ENCODE assay signal across 10 cellular contexts in the genomic region with DNA sequence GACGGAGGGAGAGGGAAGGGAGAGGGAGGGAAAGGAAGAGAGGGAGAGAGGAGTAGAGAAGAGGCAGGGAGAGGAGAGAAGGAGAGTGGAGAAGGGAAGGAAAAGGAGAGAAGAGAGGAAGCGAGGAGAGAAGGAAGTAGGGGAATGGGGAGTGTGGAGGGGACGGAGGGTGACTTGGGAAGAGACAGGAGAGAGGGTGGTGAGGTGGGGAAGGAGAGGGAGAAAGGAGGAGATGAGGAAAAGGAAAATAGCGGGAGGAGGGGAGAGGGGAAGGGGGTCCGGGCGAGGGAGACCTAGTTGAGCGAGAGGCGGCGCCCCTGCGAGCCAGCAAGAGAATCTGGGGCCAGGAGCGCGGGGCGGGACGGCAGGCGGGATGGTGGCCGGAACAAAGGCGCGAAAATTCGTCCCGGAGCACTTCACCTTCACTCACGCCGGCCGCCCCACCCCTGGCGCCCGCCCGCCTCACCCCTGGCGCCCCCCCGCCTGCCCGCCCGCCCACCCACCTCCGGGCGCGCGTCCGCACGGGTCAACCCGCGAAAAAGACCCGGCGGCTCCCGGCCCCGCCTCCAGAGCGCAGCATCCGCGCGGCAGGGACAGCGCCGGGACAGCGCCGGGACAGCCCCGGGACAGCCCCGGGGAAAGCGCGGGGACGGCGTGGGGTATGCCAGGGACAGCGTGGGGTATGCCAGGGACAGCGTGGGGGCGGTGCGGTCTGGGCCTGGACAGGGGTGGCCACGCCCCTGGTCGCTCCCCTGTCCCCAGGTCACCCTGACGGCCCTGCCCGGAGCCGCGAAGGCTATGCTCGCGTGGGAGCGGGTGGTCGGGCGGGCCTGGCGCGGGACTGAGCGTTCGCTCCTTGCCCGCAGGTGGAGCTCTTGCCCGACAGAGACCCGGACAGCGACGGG. TPM values are rescaled to one million over a fixed set of nuclear protein-coding genes. Genes with fewer than 3 reads are reported as not detected.
DNase-seq lines count a peak whose midpoint lies in the region; ATAC-seq and TF ChIP-seq lines count a peak whose summit lies in the region.
"Had no signal": no experiment of that assay in that cellular context is flagged by ENCODE, and none has a peak within 500 bp of the region (broad histone marks: within the 10 kb centered on the region; RNA-seq: fewer than 3 reads in every experiment).

No MANE protein-coding gene starts in this region.

- CTCF ChIA-PET in WTC11 (lab: Charles Lee) = interaction anchor here (0.6 to 1.2 kb wide), 2 partner anchors 117 to 178 kb away, joined by 3 read pairs; no protein-coding TSS in a partner anchor

- ATAC-seq in WTC11 = peak; percentile 67
- peak; percentile 70 for ATAC-seq in left colon
- ATAC-seq in HG02885 (IDR thresholded peaks at IDR 0.05; ENCODE audit: poor library complexity, unreplicated experiment) = no peak
- ATAC-seq in GM19467 (IDR thresholded peaks at IDR 0.05; ENCODE audit: unreplicated experiment) = no peak

- peak; percentile 7 for DNase-seq in stimulated activated CD4-positive, alpha-beta T cell treated with anti-CD3 and anti-CD28 coated beads, Interleukin-15, amount 100 ng/mL, for 24 hours
- no peak for DNase-seq in stimulated activated CD4-positive, alpha-beta T cell treated with anti-CD3 and anti-CD28 coated beads, Interleukin-4, amount 100 ng/mL, for 24 hours
- DNase-seq in WTC11 (ENCODE audit: low spot score) = peak; percentile 83
- peak in 1 of 2 donors; percentile 32 for DNase-seq in left colon
- DNase-seq in NCI-H128 (lab: John Stamatoyannopoulos, UW; ENCODE audit: unreplicated experiment) = no peak
- DNase-seq in GM19240 (ENCODE audit: insufficient read length, low spot score) = no peak
- DNase-seq: CD4-positive, CD25-positive, alpha-beta regulatory T cell had no signal

- POLR2A ChIA-PET in WTC11 (lab: Charles Lee) = no interaction called here

- peaks cover 27% of the 10 kb centered on the region for H3K4me1 Mint-ChIP-seq in WTC11

- H3K36me3 Mint-ChIP-seq in WTC11 = no peaks in the 10 kb centered on the region
- H3K36me3 Mint-ChIP-seq: CD4-positive, CD25-positive, alpha-beta regulatory T cell had no signal

- H3K27me3 Mint-ChIP-seq in WTC11 (ENCODE audit: low read depth) = peaks cover 51% of the 10 kb centered on the region

- H3K9me3 Mint-ChIP-seq in WTC11 = no peaks in the 10 kb centered on the region

- intact Hi-C loops in left colon (cut with DNase I, micrococcal nuclease) = no loop called here

- H3K27ac Mint-ChIP-seq in WTC11 = no peak overlapping the region
- H3K27ac Mint-ChIP-seq: CD4-positive, CD25-positive, alpha-beta regulatory T cell had no signal

- no peak; the same call in 1 of the 2 replicates for TF ChIP-seq CTCF in WTC11 (IDR thresholded peaks at IDR 0.05)

- H3K4me3 Mint-ChIP-seq in WTC11 = peak overlapping the region; percentile 82
- H3K4me3 Mint-ChIP-seq: CD4-positive, CD25-positive, alpha-beta regulatory T cell had no signal

TF ChIP-seq in WTC11, 78 proteins besides CTCF, POLR2A, EP300 and RAD21 (continues in another document):
- TF ChIP-seq MYBL2 (CRISPR knock-in tag; IDR thresholded peaks at IDR 0.05) (0 out of 2 replicates have a peak, but pooled peaks have one; percentile 60), ZNF121 (CRISPR knock-in tag; IDR thresholded peaks at IDR 0.05) (no peak), HMGXB4 (CRISPR knock-in tag; IDR thresholded peaks at IDR 0.05) (peak; percentile 84), SMAD3 (CRISPR knock-in tag; IDR thresholded peaks at IDR 0.05; ENCODE audit: borderline replicate concordance) (peak; percentile 27; the same call in 1 of the 2 replicates), ZNF138 (CRISPR knock-in tag; conservative IDR thresholded peaks at IDR 0.05) (0 out of 2 replicates have a peak, but pooled peaks have one; percentile 45), ZNF512 (CRISPR knock-in tag; IDR thresholded peaks at IDR 0.05; ENCODE audit: borderline replicate concordance) (peak; percentile 98), TEAD1 (CRISPR knock-in tag; IDR thresholded peaks at IDR 0.05) (0 out of 2 replicates have a peak, but pooled peaks have one; percentile 58), FOXP1 (CRISPR knock-in tag; IDR thresholded peaks at IDR 0.05; ENCODE audit: borderline replicate concordance) (peak; percentile 40; the same call in 1 of the 2 replicates), SP1 (CRISPR knock-in tag; conservative IDR thresholded peaks at IDR 0.05) (peak; percentile 76; the same call in 1 of the 2 replicates), E2F1 (CRISPR knock-in tag; IDR thresholded peaks at IDR 0.05) (no peak), USF2 (CRISPR knock-in tag; IDR thresholded peaks at IDR 0.05) (0 out of 2 replicates have a peak, but pooled peaks have one; percentile 3), ERG (CRISPR knock-in tag; IDR thresholded peaks at IDR 0.05) (no peak), ZBTB21 (CRISPR knock-in tag; IDR thresholded peaks at IDR 0.05; ENCODE audit: borderline replicate concordance) (peak; percentile 53; the same call in 1 of the 2 replicates), KAT7 (CRISPR knock-in tag; IDR thresholded peaks at IDR 0.05; ENCODE audit: borderline replicate concordance) (0 out of 2 replicates have a peak, but pooled peaks have one; percentile 28), OVOL2 (CRISPR knock-in tag; IDR thresholded peaks at IDR 0.05; ENCODE audit: borderline replicate concordance) (no peak)
- TF ChIP-seq, protein P1, sequence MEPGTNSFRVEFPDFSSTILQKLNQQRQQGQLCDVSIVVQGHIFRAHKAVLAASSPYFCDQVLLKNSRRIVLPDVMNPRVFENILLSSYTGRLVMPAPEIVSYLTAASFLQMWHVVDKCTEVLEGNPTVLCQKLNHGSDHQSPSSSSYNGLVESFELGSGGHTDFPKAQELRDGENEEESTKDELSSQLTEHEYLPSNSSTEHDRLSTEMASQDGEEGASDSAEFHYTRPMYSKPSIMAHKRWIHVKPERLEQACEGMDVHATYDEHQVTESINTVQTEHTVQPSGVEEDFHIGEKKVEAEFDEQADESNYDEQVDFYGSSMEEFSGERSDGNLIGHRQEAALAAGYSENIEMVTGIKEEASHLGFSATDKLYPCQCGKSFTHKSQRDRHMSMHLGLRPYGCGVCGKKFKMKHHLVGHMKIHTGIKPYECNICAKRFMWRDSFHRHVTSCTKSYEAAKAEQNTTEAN (CRISPR knock-in tag; IDR thresholded peaks at IDR 0.05) = 0 out of 2 replicates have a peak, but pooled peaks have one; percentile 45

RNA-seq across cellular contexts. Expression of gene VSTM2A, which starts 4.2 kb away (rescaled TPM):
- total RNA-seq in WTC11 (2021) (0.57 to 2.0 TPM (median 0.98 TPM) in 3 replicates), left colon (1 to 10 TPM; 1.3 to 1.6 TPM)
- total RNA-seq: CD4-positive, CD25-positive, alpha-beta regulatory T cell; subcutaneous adipose tissue had no signal

Comparison
In these comparisons a context has a peak if more than half of its experiments do, and no peak if none do; other contexts are left out.
1. DNase-seq: peak in stimulated activated CD4-positive, alpha-beta T cell treated with anti-CD3 and anti-CD28 coated beads, Interleukin-15, amount 100 ng/mL, for 24 hours (single experiment) and WTC11 (single experiment); none in stimulated activated CD4-positive, alpha-beta T cell treated with anti-CD3 and anti-CD28 coated beads, Interleukin-4, amount 100 ng/mL, for 24 hours (single experiment), NCI-H128 (single experiment) and GM19240 (single experiment).
2. ATAC-seq: peak in WTC11 (single experiment) and left colon (single experiment); none in HG02885 (single experiment) and GM19467 (single experiment).